In genomic region chr2:23940262-23940975, GRCh38 we compare ENCODE assay signal across 8 cellular contexts. TPM values are rescaled to one million over a fixed set of nuclear protein-coding genes. Genes with fewer than 3 reads are reported as not detected.
DNase-seq lines count a peak whose midpoint lies in the region; ATAC-seq and TF ChIP-seq lines count a peak whose summit lies in the region.

Gene UBXN2A, plus strand, starts transcription at chr2:23940463. Its CDS starts 17,852 bp downstream, at chr2:23958315.

- peak; percentile 41 to 87 for TF ChIP-seq POLR2A in adrenal gland (IDR thresholded peaks at IDR 0.05)

- H3K4me3 Mint-ChIP-seq in HFFc6 (peak within 1 kb of the TSS; percentile 91), T-cell (peak within 1 kb of the TSS; percentile 81 to 94 (median 87)), progenitor cell of endocrine pancreas (ENCODE audit: low read depth) (peak within 1 kb of the TSS; percentile 95)

- H3K27ac ChIP-seq in adrenal gland = peak within 1 kb of the TSS; percentile 80 to 97 (median 96)

- 0% methylated on average over 8 to 98 of the region's 98 CpGs for WGBS in adrenal gland, 4 donors

- TF ChIP-seq CTCF in GM12875 (IDR thresholded peaks at IDR 0.05; ENCODE audit: borderline replicate concordance, insufficient read depth, low read depth, low read length) = no peak
- no peak for TF ChIP-seq CTCF in HFFc6 (IDR thresholded peaks at IDR 0.05)
- no peak for TF ChIP-seq CTCF in adrenal gland (IDR thresholded peaks at IDR 0.05)
- no peak for TF ChIP-seq CTCF in progenitor cell of endocrine pancreas (IDR thresholded peaks at IDR 0.05; ENCODE audit: unreplicated experiment)

- peaks cover 7% of the 10 kb centered on the region for H3K36me3 Mint-ChIP-seq in HFFc6 (ENCODE audit: low read depth)
- H3K36me3 Mint-ChIP-seq in T-cell = peaks cover 3% of the 10 kb centered on the region
- H3K36me3 Mint-ChIP-seq in progenitor cell of endocrine pancreas (ENCODE audit: insufficient read depth) = peaks cover 6% of the 10 kb centered on the region

- H3K27ac Mint-ChIP-seq in HFFc6 (peak within 1 kb of the TSS; percentile 82), T-cell (peak within 1 kb of the TSS; percentile 84 to 86), progenitor cell of endocrine pancreas (peak within 1 kb of the TSS; percentile 92)

- POLR2A ChIA-PET in T-cell (lab: Charles Lee) = interaction anchor here (1.5 to 2.6 kb wide), 2 partner anchors 13 to 14 kb away, joined by 10 to 23 read pairs; partner anchors contain the start of gene ATAD2B (in 2 of the 2)

- H3K27me3 Mint-ChIP-seq in HFFc6 (ENCODE audit: insufficient read depth) (peaks cover 2% of the 10 kb centered on the region), T-cell (no peaks in the 10 kb centered on the region), progenitor cell of endocrine pancreas (no peaks in the 10 kb centered on the region)

- intact Hi-C loops in adrenal gland (cut with DNase I) (no loop called here), left cardiac atrium (cut with DNase I) (no loop called here)

- no peaks in the 10 kb centered on the region for H3K36me3 ChIP-seq in adrenal gland (replicated peaks in 1 of 2)

- H3K9me3 ChIP-seq in adrenal gland (replicated peaks in 1 of 3) = no peaks in the 10 kb centered on the region

- peaks cover 45% of the 10 kb centered on the region for H3K4me1 Mint-ChIP-seq in HFFc6 (ENCODE audit: low read depth)
- H3K4me1 Mint-ChIP-seq in T-cell = peaks cover 28 to 40% (median 30%) of the 10 kb centered on the region in 3 donors
- H3K4me1 Mint-ChIP-seq in progenitor cell of endocrine pancreas (ENCODE audit: low read depth) = peaks cover 24% of the 10 kb centered on the region

- H3K4me3 ChIP-seq in GM12875 (ENCODE audit: low read depth, low read length) (peak within 1 kb of the TSS; percentile 75), adrenal gland (peak within 1 kb of the TSS in 3 of 4 donors; percentile 81 to 100 (median 82))

- H3K9me3 Mint-ChIP-seq in HFFc6 (no peaks in the 10 kb centered on the region), T-cell (no peaks in the 10 kb centered on the region), progenitor cell of endocrine pancreas (ENCODE audit: low read depth) (no peaks in the 10 kb centered on the region)

- DNase-seq in HFFc6 (peak; percentile 52), MV-4-11 (lab: John Stamatoyannopoulos, UW) (peak; percentile 58), T-cell (peak; percentile 50 to 80 (median 68)), adrenal gland (peak; percentile 64 to 79 (median 69)), left cardiac atrium (peak; percentile 78), progenitor cell of endocrine pancreas (ENCODE audit: low spot score, unreplicated experiment) (peak; percentile 71), ureter (ENCODE audit: low spot score) (peak; percentile 62)

- H3K27me3 ChIP-seq in adrenal gland = no peaks in the 10 kb centered on the region

- peak; percentile 86 to 90 (median 89) for ATAC-seq in T-cell (replicated peaks in 1 of 4)
- ATAC-seq in left cardiac atrium = peak; percentile 96 to 97

- peaks cover 20 to 28% of the 10 kb centered on the region in 2 donors for H3K4me1 ChIP-seq in adrenal gland (replicated peaks in 1 of 2)

- CTCF ChIA-PET in T-cell (lab: Charles Lee) = interaction anchor here in 1 of 2 donors (1.0 to 5.0 kb wide), 2 partner anchors 14 to 116 kb away, joined by 4 to 54 read pairs; partner anchors contain the start of gene ATAD2B

RNA-seq across cellular contexts. Expression of gene UBXN2A, which starts in this region (rescaled TPM):
- total RNA-seq in HFFc6 (2021; fragmentation: NEBNext Ultra II Directional; extraction: Animal tissue kit (Norgen Biotek cat#: 25700)) = 10 to 100 TPM; 11.2 to 15.8 (median 13.6) TPM
- total RNA-seq in T-cell (10 to 100 TPM; 10.1 to 14.3 (median 12.3) TPM), adrenal gland (10 to 100 TPM in 5 of 8 donors, 1 to 10 TPM in 3; 6.2 to 17.3 (median 12.4) TPM), left cardiac atrium (10 to 100 TPM; 21.3 to 23.7 TPM), progenitor cell of endocrine pancreas (23.7 and 24.1 TPM in 2 replicates), ureter (17.0 TPM)
- polyA plus RNA-seq in adrenal gland = 10 to 100 TPM in 1 of 3 donors, 1 to 10 TPM in 2; 5.4 to 11.4 (median 5.4) TPM

Comparison
In these comparisons a context has a peak if more than half of its experiments do, and no peak if none do; other contexts are left out.
1. Peak in every context shown above with its lines: DNase-seq, ATAC-seq, H3K4me3 ChIP-seq and H3K27ac ChIP-seq.